ENCODE assay signal across 23 cellular contexts in the genomic region with DNA sequence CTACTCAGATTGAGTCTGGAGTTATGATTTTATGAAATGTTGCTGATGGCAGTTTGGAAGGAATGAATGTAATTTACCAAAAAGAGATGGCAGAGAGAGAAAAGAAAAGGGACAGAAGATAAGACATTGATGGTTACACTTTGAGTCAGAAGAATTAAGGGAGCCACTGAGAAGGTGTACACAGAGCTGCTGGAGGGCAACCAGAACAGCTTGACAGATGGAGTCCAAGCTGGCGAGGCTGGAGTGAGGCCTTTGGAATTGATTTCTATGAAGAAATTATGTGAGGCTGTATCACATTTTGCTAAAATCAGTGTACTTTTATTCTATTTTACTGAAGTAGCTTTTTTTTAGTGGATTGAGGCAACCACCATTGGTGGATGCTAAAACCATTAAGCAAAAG.
"Had no signal": no experiment of that assay in that cellular context is flagged by ENCODE, and none has a peak within 500 bp of the region (broad histone marks: within the 10 kb centered on the region; RNA-seq: fewer than 3 reads in every experiment).

No MANE protein-coding gene starts in this region.

- H3K27ac ChIP-seq: brain microvascular endothelial cell, cardiac muscle cell, colonic mucosa had no signal

- DNase-seq: activated CD4-positive, alpha-beta T cell treated with anti-CD3 and anti-CD28 coated beads for 4 hours; activated CD8-positive, alpha-beta memory T cell treated with anti-CD3 and anti-CD28 coated beads, Interleukin-2, amount 50 U/mL, for 4 hours; activated CD8-positive, alpha-beta T cell treated with anti-CD3 and anti-CD28 coated beads for 36 hours; activated gamma-delta T cell treated with Interleukin-2 at 50 U/mL for 16 hours; activated naive CD4-positive, alpha-beta T cell treated with anti-CD3 and anti-CD28 coated beads, Interleukin-2, amount 10 ng/mL, durations not matched to agents 7 days and 5 days; activated naive CD8-positive, alpha-beta T cell treated with anti-CD3 and anti-CD28 coated beads for 36 hours; activated T-cell treated with anti-CD3 and anti-CD28 coated beads, Interleukin-2, amount 50 U/mL, for 72 hours; brain microvascular endothelial cell; colonic mucosa; NCI-H1092; NCI-H1417; NCI-H1930; NCI-H2107; NCI-H2171 treated with DMSO at 0.1 percent for 48 hours; NCI-H226; NCI-H510A treated with DMSO at 0.1 percent for 48 hours; PC-3; SHP77 had no signal

- H3K4me1 ChIP-seq: colonic mucosa had no signal

- FAIRE-seq: RCC 7860 had no signal

- ATAC-seq: activated CD4-positive, CD25-positive, alpha-beta regulatory T cell treated with anti-CD3 and anti-CD28 coated beads, Interleukin-2, amount 50 U/mL, for 24 hours; activated CD8-positive, alpha-beta T cell treated with anti-CD3 and anti-CD28 coated beads for 36 hours; activated T-cell treated with anti-CD3 and anti-CD28 coated beads, Interleukin-2, amount 50 U/mL, for 72 hours; PC-3 had no signal

- H3K36me3 Mint-ChIP-seq: activated naive CD4-positive, alpha-beta T cell treated with anti-CD3 and anti-CD28 coated beads, Interleukin-2, amount 10 ng/mL, durations not matched to agents 7 days and 5 days; activated naive CD8-positive, alpha-beta T cell treated with anti-CD3 and anti-CD28 coated beads for 36 hours had no signal

- H3K9me3 Mint-ChIP-seq: activated CD8-positive, alpha-beta T cell treated with anti-CD3 and anti-CD28 coated beads for 36 hours; activated naive CD4-positive, alpha-beta T cell treated with anti-CD3 and anti-CD28 coated beads, Interleukin-2, amount 10 ng/mL, durations not matched to agents 7 days and 5 days; activated naive CD8-positive, alpha-beta T cell treated with anti-CD3 and anti-CD28 coated beads for 36 hours; activated T-helper 2 cell treated with anti-CD3 and anti-CD28 coated beads, Interferon-gamma antibody, Interleukin-2, Interleukin-4, amounts not matched to agents 10 μg/mL and 5 μg/mL and 100 μg/mL, durations not matched to agents 14 hours and 24 hours and 36 hours; T-helper 1 cell treated with Interleukin-12 subunit alpha and Interleukin-12 subunit beta and Interleukin-4 antibody, amounts not matched to agents 30 μg/mL and 1 μg/mL, for 36 hours had no signal

- H3K27me3 ChIP-seq: brain microvascular endothelial cell, cardiac muscle cell, colonic mucosa had no signal

- H3K36me3 ChIP-seq: brain microvascular endothelial cell, cardiac muscle cell, colonic mucosa had no signal

- H3K4me3 ChIP-seq: cardiac muscle cell, colonic mucosa had no signal

- H3K27me3 Mint-ChIP-seq: activated CD8-positive, alpha-beta T cell treated with anti-CD3 and anti-CD28 coated beads for 36 hours; activated naive CD4-positive, alpha-beta T cell treated with anti-CD3 and anti-CD28 coated beads, Interleukin-2, amount 10 ng/mL, durations not matched to agents 7 days and 5 days; activated naive CD8-positive, alpha-beta T cell treated with anti-CD3 and anti-CD28 coated beads for 36 hours had no signal

- H3K9me3 ChIP-seq: colonic mucosa had no signal

- H3K27ac Mint-ChIP-seq: activated CD8-positive, alpha-beta T cell treated with anti-CD3 and anti-CD28 coated beads for 36 hours; activated naive CD4-positive, alpha-beta T cell treated with anti-CD3 and anti-CD28 coated beads, Interleukin-2, amount 10 ng/mL, durations not matched to agents 7 days and 5 days; activated naive CD8-positive, alpha-beta T cell treated with anti-CD3 and anti-CD28 coated beads for 36 hours; activated T-cell treated with anti-CD3 and anti-CD28 coated beads, Interleukin-2, amount 50 U/mL, for 72 hours; activated T-helper 2 cell treated with anti-CD3 and anti-CD28 coated beads, Interferon-gamma antibody, Interleukin-2, Interleukin-4, amounts not matched to agents 10 μg/mL and 5 μg/mL and 100 μg/mL, durations not matched to agents 14 hours and 24 hours and 36 hours; T-helper 1 cell treated with Interleukin-12 subunit alpha and Interleukin-12 subunit beta and Interleukin-4 antibody, amounts not matched to agents 30 μg/mL and 1 μg/mL, for 36 hours had no signal

- H3K4me3 Mint-ChIP-seq: activated CD8-positive, alpha-beta T cell treated with anti-CD3 and anti-CD28 coated beads for 36 hours; activated naive CD4-positive, alpha-beta T cell treated with anti-CD3 and anti-CD28 coated beads, Interleukin-2, amount 10 ng/mL, durations not matched to agents 7 days and 5 days; activated naive CD8-positive, alpha-beta T cell treated with anti-CD3 and anti-CD28 coated beads for 36 hours; activated T-cell treated with anti-CD3 and anti-CD28 coated beads, Interleukin-2, amount 50 U/mL, for 72 hours; T-helper 1 cell treated with Interleukin-12 subunit alpha and Interleukin-12 subunit beta and Interleukin-4 antibody, amounts not matched to agents 30 μg/mL and 1 μg/mL, for 36 hours had no signal

- H3K4me1 Mint-ChIP-seq: activated naive CD4-positive, alpha-beta T cell treated with anti-CD3 and anti-CD28 coated beads, Interleukin-2, amount 10 ng/mL, durations not matched to agents 7 days and 5 days; activated naive CD8-positive, alpha-beta T cell treated with anti-CD3 and anti-CD28 coated beads for 36 hours had no signal
